Comparison of ENCODE assay signal across 8 cellular contexts in genomic region chr3:105827959-105828358, GRCh38. TPM values are rescaled to one million over a fixed set of nuclear protein-coding genes. Genes with fewer than 3 reads are reported as not detected.
A peak's percentile ranks its signal among the peaks of the same experiment; 100 is the strongest.
DNase-seq lines count a peak whose midpoint lies in the region; ATAC-seq, FAIRE-seq and TF ChIP-seq lines count a peak whose summit lies in the region.

No MANE protein-coding gene starts in this region.

- no peaks in the 10 kb centered on the region for H3K36me3 ChIP-seq in psoas muscle (ENCODE audit: insufficient read depth in 1 of 2, low read depth in 1 of 2)

- H3K4me3 ChIP-seq in psoas muscle: no peak overlapping the region

- no peak overlapping the region for H3K27ac ChIP-seq in psoas muscle

- peak; percentile 35 for DNase-seq in GM04504 (ENCODE audit: low read depth)
- DNase-seq in RCC 7860 (ENCODE audit: low spot score): peak; percentile 74
- peak; percentile 62 for DNase-seq in fibroblast of gingiva (ENCODE audit: low read depth)
- DNase-seq in psoas muscle: peak in 1 of 2 donors; percentile 40
- no peak for DNase-seq in D721Med (ENCODE audit: insufficient read length, low spot score)
- no peak for DNase-seq in germinal center (ENCODE audit: low spot score)
- no peak for DNase-seq in cortex of kidney (lab: John Stamatoyannopoulos, UW)
- DNase-seq in NCI-H2227 (lab: John Stamatoyannopoulos, UW; ENCODE audit: unreplicated experiment): no peak

- FAIRE-seq in RCC 7860 (lab: Jason Lieb, UNC): peak; percentile 79
- no peak for FAIRE-seq in D721Med (lab: Jason Lieb, UNC)

- peak; percentile 28 for TF ChIP-seq CTCF in psoas muscle (IDR thresholded peaks at IDR 0.05)
- TF ChIP-seq CTCF in D721Med (IDR thresholded peaks at IDR 0.05; ENCODE audit: insufficient read depth, missing control alignments): no peak

- H3K9me3 ChIP-seq in psoas muscle: no peaks in the 10 kb centered on the region

- peaks cover 46% of the 10 kb centered on the region for H3K4me1 ChIP-seq in psoas muscle

- H3K27me3 ChIP-seq in psoas muscle (ENCODE audit: insufficient read depth in 3 of 3, low read length in 2 of 3): no peaks in the 10 kb centered on the region

- ATAC-seq in psoas muscle: peak; percentile 66 to 84 (median 74)

- intact Hi-C loops in psoas muscle (cut with DNase I): no loop called here

- 91 to 96% (median 91%) methylated on average over 2 of the region's 2 CpGs for WGBS in psoas muscle, 3 donors

RNA-seq across cellular contexts. Expression of gene CBLB, which starts 40.9 kb away (rescaled TPM):
- 10 to 100 TPM; 12.1 to 18.2 (median 14.9) TPM for total RNA-seq in psoas muscle
- 10 to 100 TPM in 1 of 3 donors, 1 to 10 TPM in 2; 4.2 to 11.5 (median 9.4) TPM for polyA plus RNA-seq in psoas muscle

Comparison
In these comparisons a context has a peak if more than half of its experiments do, and no peak if none do; other contexts are left out.
1. DNase-seq: peak in GM04504 (single experiment), RCC 7860 (single experiment) and fibroblast of gingiva (single experiment); none in D721Med (single experiment), germinal center (single experiment), cortex of kidney (single experiment) and NCI-H2227 (single experiment).